ENCODE assay signal across 25 cellular contexts in the genomic region with DNA sequence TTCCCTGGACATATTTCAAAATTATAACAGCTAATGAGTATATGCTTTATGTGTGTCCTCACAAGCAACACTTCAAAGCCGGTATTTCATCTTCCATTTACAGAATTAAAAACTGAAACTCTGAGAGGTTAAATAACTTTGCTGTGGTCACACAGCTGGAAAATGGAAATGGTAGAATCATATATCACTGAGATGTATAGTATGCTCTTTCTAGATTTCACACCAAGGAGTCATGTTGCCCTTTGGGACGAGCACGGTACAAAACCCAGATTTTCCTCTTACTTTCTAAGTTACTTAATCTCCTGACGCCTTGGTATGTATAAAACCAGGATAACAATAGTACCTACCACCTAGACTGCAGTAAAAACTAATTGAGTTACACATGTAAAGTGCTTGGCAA.
"Had no signal": no experiment of that assay in that cellular context is flagged by ENCODE, and none has a peak within 500 bp of the region (broad histone marks: within the 10 kb centered on the region; RNA-seq: fewer than 3 reads in every experiment).

No MANE protein-coding gene starts in this region.

- H3K27me3 ChIP-seq: colonic mucosa, esophagus squamous epithelium, gastrocnemius medialis, heart right ventricle, left lung had no signal

- H3K27ac Mint-ChIP-seq: dendritic cell treated with granulocyte-macrophage colony-stimulating factor and Interleukin-4, amounts not matched to agents 40 ng/mL and 50 ng/mL, for 4 days; endodermal cell; mesothelial cell of epicardium; naive B cell had no signal

- ATAC-seq: effector memory CD8-positive, alpha-beta T cell; esophagus mucosa; gastrocnemius medialis; heart right ventricle; left cardiac atrium; left lung; left ventricle myocardium superior; lower lobe of right lung; mucosa of descending colon had no signal

- H3K36me3 ChIP-seq: colonic mucosa, esophagus squamous epithelium, gastrocnemius medialis, heart right ventricle, left lung, lower lobe of right lung had no signal

- H3K27ac ChIP-seq: colonic mucosa, epithelial cell of prostate, esophagus squamous epithelium, gastrocnemius medialis, heart right ventricle, left lung, lower lobe of right lung had no signal

- H3K4me1 Mint-ChIP-seq: endodermal cell, mesothelial cell of epicardium had no signal

- H3K4me3 ChIP-seq: colonic mucosa, esophagus squamous epithelium, gastrocnemius medialis, heart right ventricle, left lung, lower lobe of right lung, mucosa of descending colon had no signal

- H3K36me3 Mint-ChIP-seq: mesothelial cell of epicardium, naive B cell had no signal

- H3K9me3 ChIP-seq: colonic mucosa, esophagus squamous epithelium, gastrocnemius medialis, heart right ventricle, left lung, lower lobe of right lung, mucosa of descending colon had no signal

- H3K27me3 Mint-ChIP-seq: dendritic cell treated with granulocyte-macrophage colony-stimulating factor and Interleukin-4, amounts not matched to agents 40 ng/mL and 50 ng/mL, for 4 days had no signal

- H3K9me3 Mint-ChIP-seq: dendritic cell treated with granulocyte-macrophage colony-stimulating factor and Interleukin-4, amounts not matched to agents 40 ng/mL and 50 ng/mL, for 4 days; effector memory CD8-positive, alpha-beta T cell; endodermal cell; mesothelial cell of epicardium had no signal

- H3K4me1 ChIP-seq: colonic mucosa, esophagus squamous epithelium, gastrocnemius medialis, heart right ventricle, left lung, lower lobe of right lung had no signal

- H3K4me3 Mint-ChIP-seq: dendritic cell treated with granulocyte-macrophage colony-stimulating factor and Interleukin-4, amounts not matched to agents 40 ng/mL and 50 ng/mL, for 4 days; effector memory CD8-positive, alpha-beta T cell; endodermal cell; mesothelial cell of epicardium; naive B cell had no signal

- DNase-seq: colonic mucosa; cortex of kidney; effector CD8-positive, alpha-beta T cell; effector memory CD8-positive, alpha-beta T cell; endodermal cell; erythroblast; esophagus squamous epithelium; foreskin fibroblast; foreskin melanocyte; gastrocnemius medialis; glutamatergic neuron; head of caudate nucleus; heart right ventricle; hippocampal formation; left cardiac atrium; left lung; left ventricle myocardium superior; lower lobe of right lung; mesenchymal stem cell; mucosa of descending colon; naive B cell had no signal
